ENCODE assay signal across 1 cellular context in the genomic region with DNA sequence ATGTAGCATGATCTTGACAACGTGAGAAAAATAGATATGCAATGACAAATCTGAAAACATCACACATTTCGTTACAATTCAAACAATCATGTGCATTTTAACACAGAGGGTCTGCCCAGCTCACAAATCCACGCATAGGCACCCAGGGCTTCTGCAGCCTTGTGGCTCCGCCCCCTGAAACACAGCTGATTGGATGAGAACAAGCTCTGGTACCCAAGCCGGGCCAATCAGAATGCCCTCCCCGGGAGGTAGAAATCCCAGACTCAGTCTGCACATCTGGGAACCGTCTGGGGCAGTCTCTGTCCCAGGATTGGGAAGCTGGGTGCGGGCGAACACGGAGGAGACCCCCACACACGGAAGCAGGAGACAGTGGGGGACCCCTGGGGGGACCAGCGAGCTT.
TF ChIP-seq lines count a peak whose summit lies in the region.

No MANE protein-coding gene starts in this region.

TF ChIP-seq in GM23338, 12 proteins besides CTCF, POLR2A, EP300 and RAD21 (continued from another document):
- TF ChIP-seq, protein P1, sequence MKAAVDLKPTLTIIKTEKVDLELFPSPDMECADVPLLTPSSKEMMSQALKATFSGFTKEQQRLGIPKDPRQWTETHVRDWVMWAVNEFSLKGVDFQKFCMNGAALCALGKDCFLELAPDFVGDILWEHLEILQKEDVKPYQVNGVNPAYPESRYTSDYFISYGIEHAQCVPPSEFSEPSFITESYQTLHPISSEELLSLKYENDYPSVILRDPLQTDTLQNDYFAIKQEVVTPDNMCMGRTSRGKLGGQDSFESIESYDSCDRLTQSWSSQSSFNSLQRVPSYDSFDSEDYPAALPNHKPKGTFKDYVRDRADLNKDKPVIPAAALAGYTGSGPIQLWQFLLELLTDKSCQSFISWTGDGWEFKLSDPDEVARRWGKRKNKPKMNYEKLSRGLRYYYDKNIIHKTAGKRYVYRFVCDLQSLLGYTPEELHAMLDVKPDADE (IDR thresholded peaks at IDR 0.05), result no peak
- TF ChIP-seq CREB1 (CRISPR knock-in tag; IDR thresholded peaks at IDR 0.05; ENCODE audit: low read depth) (no peak), EZH2 (IDR thresholded peaks at IDR 0.05; ENCODE audit: low read depth, unreplicated experiment) (no peak), EZH2phosphoT487 (IDR thresholded peaks at IDR 0.05; ENCODE audit: unreplicated experiment) (no peak), ZNF114 (CRISPR knock-in tag; IDR thresholded peaks at IDR 0.05) (no peak), NANOG (IDR thresholded peaks at IDR 0.05; ENCODE audit: borderline replicate concordance) (no peak)
- TF ChIP-seq, protein P2, sequence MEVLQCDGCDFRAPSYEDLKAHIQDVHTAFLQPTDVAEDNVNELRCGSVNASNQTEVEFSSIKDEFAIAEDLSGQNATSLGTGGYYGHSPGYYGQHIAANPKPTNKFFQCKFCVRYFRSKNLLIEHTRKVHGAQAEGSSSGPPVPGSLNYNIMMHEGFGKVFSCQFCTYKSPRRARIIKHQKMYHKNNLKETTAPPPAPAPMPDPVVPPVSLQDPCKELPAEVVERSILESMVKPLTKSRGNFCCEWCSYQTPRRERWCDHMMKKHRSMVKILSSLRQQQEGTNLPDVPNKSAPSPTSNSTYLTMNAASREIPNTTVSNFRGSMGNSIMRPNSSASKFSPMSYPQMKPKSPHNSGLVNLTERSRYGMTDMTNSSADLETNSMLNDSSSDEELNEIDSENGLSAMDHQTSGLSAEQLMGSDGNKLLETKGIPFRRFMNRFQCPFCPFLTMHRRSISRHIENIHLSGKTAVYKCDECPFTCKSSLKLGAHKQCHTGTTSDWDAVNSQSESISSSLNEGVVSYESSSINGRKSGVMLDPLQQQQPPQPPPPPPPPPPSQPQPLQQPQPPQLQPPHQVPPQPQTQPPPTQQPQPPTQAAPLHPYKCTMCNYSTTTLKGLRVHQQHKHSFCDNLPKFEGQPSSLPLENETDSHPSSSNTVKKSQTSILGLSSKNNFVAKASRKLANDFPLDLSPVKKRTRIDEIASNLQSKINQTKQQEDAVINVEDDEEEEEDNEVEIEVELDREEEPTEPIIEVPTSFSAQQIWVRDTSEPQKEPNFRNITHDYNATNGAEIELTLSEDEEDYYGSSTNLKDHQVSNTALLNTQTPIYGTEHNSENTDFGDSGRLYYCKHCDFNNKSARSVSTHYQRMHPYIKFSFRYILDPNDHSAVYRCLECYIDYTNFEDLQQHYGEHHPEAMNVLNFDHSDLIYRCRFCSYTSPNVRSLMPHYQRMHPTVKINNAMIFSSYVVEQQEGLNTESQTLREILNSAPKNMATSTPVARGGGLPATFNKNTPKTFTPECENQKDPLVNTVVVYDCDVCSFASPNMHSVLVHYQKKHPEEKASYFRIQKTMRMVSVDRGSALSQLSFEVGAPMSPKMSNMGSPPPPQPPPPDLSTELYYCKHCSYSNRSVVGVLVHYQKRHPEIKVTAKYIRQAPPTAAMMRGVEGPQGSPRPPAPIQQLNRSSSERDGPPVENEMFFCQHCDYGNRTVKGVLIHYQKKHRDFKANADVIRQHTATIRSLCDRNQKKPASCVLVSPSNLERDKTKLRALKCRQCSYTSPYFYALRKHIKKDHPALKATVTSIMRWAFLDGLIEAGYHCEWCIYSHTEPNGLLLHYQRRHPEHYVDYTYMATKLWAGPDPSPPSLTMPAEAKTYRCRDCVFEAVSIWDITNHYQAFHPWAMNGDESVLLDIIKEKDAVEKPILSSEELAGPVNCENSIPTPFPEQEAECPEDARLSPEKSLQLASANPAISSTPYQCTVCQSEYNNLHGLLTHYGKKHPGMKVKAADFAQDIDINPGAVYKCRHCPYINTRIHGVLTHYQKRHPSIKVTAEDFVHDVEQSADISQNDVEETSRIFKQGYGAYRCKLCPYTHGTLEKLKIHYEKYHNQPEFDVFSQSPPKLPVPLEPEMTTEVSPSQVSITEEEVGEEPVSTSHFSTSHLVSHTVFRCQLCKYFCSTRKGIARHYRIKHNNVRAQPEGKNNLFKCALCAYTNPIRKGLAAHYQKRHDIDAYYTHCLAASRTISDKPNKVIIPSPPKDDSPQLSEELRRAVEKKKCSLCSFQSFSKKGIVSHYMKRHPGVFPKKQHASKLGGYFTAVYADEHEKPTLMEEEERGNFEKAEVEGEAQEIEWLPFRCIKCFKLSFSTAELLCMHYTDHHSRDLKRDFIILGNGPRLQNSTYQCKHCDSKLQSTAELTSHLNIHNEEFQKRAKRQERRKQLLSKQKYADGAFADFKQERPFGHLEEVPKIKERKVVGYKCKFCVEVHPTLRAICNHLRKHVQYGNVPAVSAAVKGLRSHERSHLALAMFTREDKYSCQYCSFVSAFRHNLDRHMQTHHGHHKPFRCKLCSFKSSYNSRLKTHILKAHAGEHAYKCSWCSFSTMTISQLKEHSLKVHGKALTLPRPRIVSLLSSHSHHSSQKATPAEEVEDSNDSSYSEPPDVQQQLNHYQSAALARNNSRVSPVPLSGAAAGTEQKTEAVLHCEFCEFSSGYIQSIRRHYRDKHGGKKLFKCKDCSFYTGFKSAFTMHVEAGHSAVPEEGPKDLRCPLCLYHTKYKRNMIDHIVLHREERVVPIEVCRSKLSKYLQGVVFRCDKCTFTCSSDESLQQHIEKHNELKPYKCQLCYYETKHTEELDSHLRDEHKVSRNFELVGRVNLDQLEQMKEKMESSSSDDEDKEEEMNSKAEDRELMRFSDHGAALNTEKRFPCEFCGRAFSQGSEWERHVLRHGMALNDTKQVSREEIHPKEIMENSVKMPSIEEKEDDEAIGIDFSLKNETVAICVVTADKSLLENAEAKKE (CRISPR knock-in tag; IDR thresholded peaks at IDR 0.05), result no peak
